Comparison of ENCODE assay signal across 8 cellular contexts in the genomic region with DNA sequence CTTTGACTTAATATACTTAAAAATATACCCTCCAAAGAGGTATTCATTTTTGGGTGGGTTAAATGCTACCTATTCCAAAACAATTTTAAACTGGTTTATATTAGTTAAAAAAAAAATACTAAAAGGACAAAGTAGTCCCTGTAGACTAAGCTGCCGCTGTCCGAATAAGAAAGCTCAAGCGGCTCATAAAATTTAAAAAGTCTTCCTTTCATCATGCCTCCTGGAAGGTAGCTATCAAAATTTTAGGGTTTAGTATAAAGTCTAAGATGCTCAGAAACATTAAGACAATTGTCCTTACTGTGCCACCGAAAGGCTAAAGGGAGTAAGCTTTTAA. TPM values are rescaled to one million over a fixed set of nuclear protein-coding genes. Genes with fewer than 3 reads are reported as not detected.
DNase-seq lines count a peak whose midpoint lies in the region; ATAC-seq and TF ChIP-seq lines count a peak whose summit lies in the region.

No MANE protein-coding gene starts in this region.

- peaks cover 6% of the 10 kb centered on the region for H3K36me3 Mint-ChIP-seq in stimulated activated memory B cell treated with anti-CD40 and anti-IgM and Interleukin-4, amounts not matched to agents 10 μg/mL and 1 μg/mL and 100 μg/mL, for 72 hours

- no peak for TF ChIP-seq CTCF in VCaP (conservative IDR thresholded peaks at IDR 0.05)

- intact Hi-C loops in right cardiac atrium (cut with DNase I) = loop anchor here in 1 of 4 donors (5.0 kb wide), 1 partner anchor 63 kb away; a partner anchor contains a TSS

- peaks cover 27% of the 10 kb centered on the region for H3K4me1 Mint-ChIP-seq in stimulated activated memory B cell treated with anti-CD40 and anti-IgM and Interleukin-4, amounts not matched to agents 10 μg/mL and 1 μg/mL and 100 μg/mL, for 72 hours

- H3K9me3 ChIP-seq in right cardiac atrium (ENCODE audit: control insufficient read depth, low read length) = no peaks in the 10 kb centered on the region

- no peaks in the 10 kb centered on the region for H3K27me3 Mint-ChIP-seq in stimulated activated memory B cell treated with anti-CD40 and anti-IgM and Interleukin-4, amounts not matched to agents 10 μg/mL and 1 μg/mL and 100 μg/mL, for 72 hours

- H3K9me3 Mint-ChIP-seq in stimulated activated memory B cell treated with anti-CD40 and anti-IgM and Interleukin-4, amounts not matched to agents 10 μg/mL and 1 μg/mL and 100 μg/mL, for 72 hours = no peaks in the 10 kb centered on the region

- peak overlapping the region; percentile 94 for H3K4me3 Mint-ChIP-seq in stimulated activated memory B cell treated with anti-CD40 and anti-IgM and Interleukin-4, amounts not matched to agents 10 μg/mL and 1 μg/mL and 100 μg/mL, for 72 hours

- peak overlapping the region; percentile 76 for H3K27ac ChIP-seq in VCaP
- peak overlapping the region; percentile 81 for H3K27ac ChIP-seq in right cardiac atrium (ENCODE audit: low read length)

- H3K4me1 ChIP-seq in right cardiac atrium (ENCODE audit: control insufficient read depth, insufficient read depth, low read length) = no peaks in the 10 kb centered on the region

- H3K27me3 ChIP-seq in H7 (ENCODE audit: control insufficient read depth, insufficient read depth, low read length) = no peaks in the 10 kb centered on the region
- H3K27me3 ChIP-seq in right cardiac atrium (ENCODE audit: control insufficient read depth, insufficient read depth) = no peaks in the 10 kb centered on the region

- peak overlapping the region; percentile 91 for H3K27ac Mint-ChIP-seq in stimulated activated memory B cell treated with anti-CD40 and anti-IgM and Interleukin-4, amounts not matched to agents 10 μg/mL and 1 μg/mL and 100 μg/mL, for 72 hours

- peak overlapping the region; percentile 82 for H3K4me3 ChIP-seq in H7 (ENCODE audit: insufficient read depth, low read depth, low read length)
- H3K4me3 ChIP-seq in right cardiac atrium (ENCODE audit: low read length) = peak overlapping the region; percentile 64

- ATAC-seq in right cardiac atrium (no peak), GM18858 (IDR thresholded peaks at IDR 0.05; ENCODE audit: unreplicated experiment) (no peak)
- ATAC-seq in stimulated activated memory B cell treated with anti-CD40 and anti-IgM and Interleukin-4, amounts not matched to agents 10 μg/mL and 1 μg/mL and 100 μg/mL, for 72 hours = peak; percentile 5

- WGBS in right cardiac atrium = 2% methylated on average over 4 of the region's 4 CpGs

- DNase-seq in H7 (no peak), right cardiac atrium (no peak), inferior parietal cortex (ENCODE audit: extremely low spot score) (no peak), occipital lobe (lab: John Stamatoyannopoulos, UW) (no peak), NCI-H1092 treated with DMSO at 0.1 percent for 48 hours (lab: John Stamatoyannopoulos, UW) (no peak)

- H3K36me3 ChIP-seq in H7 (replicated peaks; ENCODE audit: control insufficient read depth, insufficient read depth, low read length) = peaks cover 1% of the 10 kb centered on the region; the same call in 1 of the 2 replicates

RNA-seq across cellular contexts. Expression of a gene that starts 0.5 kb away (rescaled TPM):
- 26.4 and 29.2 TPM in 2 replicates for total RNA-seq in H7 (2014; rRNA removed; shearing (Covaris generic))
- total RNA-seq in right cardiac atrium (10 to 100 TPM; 25.0 to 35.7 (median 34.7) TPM), occipital lobe (57.6 TPM)
- polyA plus RNA-seq in right cardiac atrium = 9.1 TPM
